In genomic region chr7:832292-832967, GRCh38 we compare ENCODE assay signal across 8 cellular contexts. TPM values are rescaled to one million over a fixed set of nuclear protein-coding genes. Genes with fewer than 3 reads are reported as not detected.
DNase-seq lines count a peak whose midpoint lies in the region; ATAC-seq and TF ChIP-seq lines count a peak whose summit lies in the region.

SUN1 (plus strand) TSS chr7:832476; CDS start chr7:832525, 49 bp downstream.

- H3K27ac ChIP-seq in brain microvascular endothelial cell = peak within 1 kb of the TSS; percentile 95

- intact Hi-C loops in left colon (cut with DNase I, micrococcal nuclease) = loop anchor here in 1 of 2 donors (2.0 to 10.0 kb wide), 2 partner anchors 34 to 48 kb away; no protein-coding TSS in a partner anchor

- peak; percentile 69 for DNase-seq in GM13977 (ENCODE audit: low spot score)
- DNase-seq in T-helper 2 cell = peak in 4 of 5 experiments; percentile 35 to 79 (median 60)
- DNase-seq in brain microvascular endothelial cell = peak; percentile 86
- no peak for DNase-seq in left colon
- DNase-seq in stimulated activated CD4-positive, alpha-beta T cell treated with anti-CD3 and anti-CD28 coated beads, Interleukin-4, amount 100 ng/mL, for 4 hours = peak; percentile 50 to 82
- no peak for DNase-seq in T1000 (lab: John Stamatoyannopoulos, UW)

- ATAC-seq in HG02981 (IDR thresholded peaks at IDR 0.05; ENCODE audit: unreplicated experiment) (peak; percentile 51), left colon (peak; percentile 24), GM18870 (IDR thresholded peaks at IDR 0.05; ENCODE audit: unreplicated experiment) (no peak)

- TF ChIP-seq CTCF in GM13977 (IDR thresholded peaks at IDR 0.05; ENCODE audit: extremely low read depth, insufficient read depth, missing control alignments) (no peak), brain microvascular endothelial cell (IDR thresholded peaks at IDR 0.05; ENCODE audit: low read depth, low read length, missing control alignments) (peak; percentile 11)

- H3K36me3 ChIP-seq in brain microvascular endothelial cell (replicated peaks) = no peaks in the 10 kb centered on the region

- no peak within 1 kb of the TSS for H3K4me3 ChIP-seq in brain microvascular endothelial cell (ENCODE audit: low read depth, low read length)

- H3K27me3 ChIP-seq in brain microvascular endothelial cell (replicated peaks) = no peaks in the 10 kb centered on the region

- in situ Hi-C loops in GM13977 (cut with MboI; ENCODE audit: low pct_unique_long_range_greater_than_20kb, low sequenced_read_pairs, unreplicated experiment) (no loop called here), brain microvascular endothelial cell (cut with HindIII; ENCODE audit: low pct_ligation_motif_present, low sequenced_read_pairs) (no loop called here)

RNA-seq across cellular contexts. Expression of gene SUN1, which starts in this region (rescaled TPM):
- 100 to 1,000 TPM; 149 to 158 TPM for total RNA-seq in left colon

Comparison
In these comparisons a context has a peak if more than half of its experiments do, and no peak if none do; other contexts are left out.
1. DNase-seq: peak in GM13977 (single experiment), T-helper 2 cell (4 of 5), brain microvascular endothelial cell (single experiment) and stimulated activated CD4-positive, alpha-beta T cell treated with anti-CD3 and anti-CD28 coated beads, Interleukin-4, amount 100 ng/mL, for 4 hours (2 of 2); none in left colon (0 of 2) and T1000 (single experiment).